In the genomic region with DNA sequence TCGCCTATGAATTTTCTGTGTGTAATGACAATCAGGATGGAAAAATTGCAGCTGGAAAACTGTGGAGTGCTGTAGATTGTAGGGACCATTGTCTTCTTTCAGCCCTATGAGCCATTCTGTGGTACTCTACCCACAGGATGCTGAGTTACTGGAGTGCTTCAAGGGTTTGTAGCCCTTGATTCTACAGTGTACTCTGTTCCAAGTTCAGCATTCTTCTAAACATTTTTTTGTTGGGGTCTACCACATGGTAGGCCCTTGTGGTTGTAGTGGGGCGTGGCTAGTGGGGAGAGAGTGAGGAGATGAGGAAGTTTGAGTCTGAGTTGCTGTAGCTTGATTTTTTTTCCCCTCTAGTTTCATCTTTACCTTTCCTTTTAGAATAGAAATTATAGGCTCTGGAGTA, we compare ENCODE assay signal across 8 cellular contexts. TPM values are rescaled to one million over a fixed set of nuclear protein-coding genes. Genes with fewer than 3 reads are reported as not detected.
DNase-seq lines count a peak whose midpoint lies in the region; ATAC-seq and TF ChIP-seq lines count a peak whose summit lies in the region.

No MANE protein-coding gene starts in this region.

- peak; percentile 2 for DNase-seq in stimulated activated CD4-positive, alpha-beta T cell treated with anti-CD3 and anti-CD28 coated beads, Interleukin-2, amount 100 ng/mL, for 4 hours (ENCODE audit: low read depth)
- no peak for DNase-seq in stimulated activated CD4-positive, alpha-beta T cell treated with anti-CD3 and anti-CD28 coated beads, Interleukin-12 subunit alpha, Interleukin-12 subunit beta, amount 100 ng/mL, for 4 hours
- DNase-seq in UCSD-AML1 (lab: John Stamatoyannopoulos, UW; ENCODE audit: unreplicated experiment) = peak; percentile 43
- DNase-seq in fibroblast of pulmonary artery (ENCODE audit: low read depth) = peak; percentile 74
- DNase-seq in thyroid gland = peak; percentile 47 to 48
- no peak for DNase-seq in progenitor cell of endocrine pancreas (ENCODE audit: low spot score, unreplicated experiment)
- no peak for DNase-seq in middle frontal gyrus (ENCODE audit: extremely low spot score, low spot score)

- H3K36me3 Mint-ChIP-seq in progenitor cell of endocrine pancreas (ENCODE audit: insufficient read depth) = peaks cover 10% of the 10 kb centered on the region

- no peaks in the 10 kb centered on the region for H3K27me3 Mint-ChIP-seq in progenitor cell of endocrine pancreas

- 75 to 86% methylated on average over 2 of the region's 2 CpGs for WGBS in thyroid gland, 2 donors

- peaks cover 22% of the 10 kb centered on the region in 2 donors for H3K4me1 ChIP-seq in thyroid gland

- H3K4me1 Mint-ChIP-seq in progenitor cell of endocrine pancreas (ENCODE audit: low read depth) = no peaks in the 10 kb centered on the region

- H3K36me3 ChIP-seq in thyroid gland = no peaks in the 10 kb centered on the region

- H3K9me3 ChIP-seq in thyroid gland = no peaks in the 10 kb centered on the region

- H3K27me3 ChIP-seq in thyroid gland = no peaks in the 10 kb centered on the region

- intact Hi-C loops in thyroid gland (cut with DNase I) = no loop called here

- TF ChIP-seq CTCF in fibroblast of pulmonary artery (IDR thresholded peaks at IDR 0.05; ENCODE audit: low read length, missing control alignments) (no peak), thyroid gland (IDR thresholded peaks at IDR 0.05) (no peak), progenitor cell of endocrine pancreas (IDR thresholded peaks at IDR 0.05; ENCODE audit: unreplicated experiment) (no peak)

- TF ChIP-seq POLR2A in thyroid gland (IDR thresholded peaks at IDR 0.05) = no peak

- H3K9me3 Mint-ChIP-seq in progenitor cell of endocrine pancreas (ENCODE audit: low read depth) = no peaks in the 10 kb centered on the region

- no peak overlapping the region for H3K27ac Mint-ChIP-seq in progenitor cell of endocrine pancreas

- no peak overlapping the region for H3K4me3 ChIP-seq in fibroblast of pulmonary artery (replicated peaks; ENCODE audit: low read depth, low read length)
- no peak overlapping the region for H3K4me3 ChIP-seq in thyroid gland (replicated peaks in 1 of 3)

- H3K4me3 Mint-ChIP-seq in progenitor cell of endocrine pancreas (ENCODE audit: low read depth) = no peak overlapping the region

- peak overlapping the region in 1 of 3 donors; percentile 6 for H3K27ac ChIP-seq in thyroid gland

- peak; percentile 96 for ATAC-seq in HG03342 (IDR thresholded peaks at IDR 0.05; ENCODE audit: unreplicated experiment)

RNA-seq across cellular contexts. Expression of a gene that starts 33.5 kb away (rescaled TPM):
- total RNA-seq in thyroid gland = 10 to 100 TPM; 63.4 to 79.6 (median 73.1) TPM
- total RNA-seq in progenitor cell of endocrine pancreas = 33.2 and 34.0 TPM in 2 replicates

Comparison
In these comparisons a context has a peak if more than half of its experiments do, and no peak if none do; other contexts are left out.
1. DNase-seq: peak in stimulated activated CD4-positive, alpha-beta T cell treated with anti-CD3 and anti-CD28 coated beads, Interleukin-2, amount 100 ng/mL, for 4 hours (single experiment), UCSD-AML1 (single experiment), fibroblast of pulmonary artery (single experiment) and thyroid gland (2 of 2); none in stimulated activated CD4-positive, alpha-beta T cell treated with anti-CD3 and anti-CD28 coated beads, Interleukin-12 subunit alpha, Interleukin-12 subunit beta, amount 100 ng/mL, for 4 hours (single experiment), progenitor cell of endocrine pancreas (single experiment) and middle frontal gyrus (single experiment).